Comparison of ENCODE assay signal across 9 cellular contexts in genomic region chrX:67544281-67544680, GRCh38. TPM values are rescaled to one million over a fixed set of nuclear protein-coding genes. Genes with fewer than 3 reads are reported as not detected.
DNase-seq lines count a peak whose midpoint lies in the region; ATAC-seq and TF ChIP-seq lines count a peak whose summit lies in the region.
"Had no signal": no experiment of that assay in that cellular context is flagged by ENCODE, and none has a peak within 500 bp of the region (broad histone marks: within the 10 kb centered on the region; RNA-seq: fewer than 3 reads in every experiment).

No MANE protein-coding gene starts in this region.

- H3K27me3 ChIP-seq in tibial nerve = peaks cover 0 to 42% of the 10 kb centered on the region in 2 donors

- H3K9me3 ChIP-seq in tibial nerve = no peaks in the 10 kb centered on the region

- TF ChIP-seq POLR2A in tibial nerve (IDR thresholded peaks at IDR 0.05) = no peak

- peaks cover 0 to 16% (median 0%) of the 10 kb centered on the region in 4 donors for H3K4me1 ChIP-seq in tibial nerve

- H3K4me3 ChIP-seq in cardiac fibroblast (replicated peaks in 1 of 2; ENCODE audit: low read depth in 2 of 2, low read length in 2 of 2) (peak overlapping the region; percentile 39 to 59), tibial nerve (peak overlapping the region; percentile 26 to 57 (median 38))

- no peaks in the 10 kb centered on the region for H3K36me3 ChIP-seq in tibial nerve

- TF ChIP-seq CTCF in cardiac fibroblast (IDR thresholded peaks at IDR 0.05; ENCODE audit: low read depth, low read length) (no peak), tibial nerve (IDR thresholded peaks at IDR 0.05) (no peak)

- no peak for TF ChIP-seq EP300 in tibial nerve (IDR thresholded peaks at IDR 0.05)

- H3K27ac ChIP-seq in tibial nerve = peak overlapping the region in 2 of 4 donors; percentile 40 to 69

- peak; percentile 18 for DNase-seq in NCI-H2171 treated with DMSO at 0.1 percent for 48 hours (lab: John Stamatoyannopoulos, UW)
- no peak for DNase-seq in NCI-H2171 (lab: John Stamatoyannopoulos, UW)
- peak in 1 of 2 donors; percentile 6 for DNase-seq in cardiac fibroblast (ENCODE audit: low read depth in 2 of 2)
- peak; percentile 47 for DNase-seq in left lobe of liver (ENCODE audit: low spot score)
- no peak for DNase-seq in tibial nerve (ENCODE audit: low spot score in 2 of 2)
- no peak for DNase-seq in COLO829 (ENCODE audit: low spot score)
- no peak for DNase-seq in NCI-H1930 (lab: John Stamatoyannopoulos, UW)

- peak; percentile 48 for ATAC-seq in left lobe of liver
- ATAC-seq in activated CD4-positive, CD25-positive, alpha-beta regulatory T cell treated with anti-CD3 and anti-CD28 coated beads, Interleukin-2, amount 50 U/mL, for 24 hours = no peak

- WGBS in tibial nerve, 2 donors = 0 to 24% methylated on average over 5 to 15 of the region's 21 CpGs

RNA-seq across cellular contexts. Expression of gene AR, which starts 0.5 kb away (rescaled TPM):
- 74.4 TPM for total RNA-seq in left lobe of liver
- total RNA-seq in tibial nerve = 10 to 100 TPM in 3 of 4 donors, 1 to 10 TPM in 1; 9.6 to 23.5 (median 14.1) TPM
- total RNA-seq: B cell had no signal

Comparison
In these comparisons a context has a peak if more than half of its experiments do, and no peak if none do; other contexts are left out.
1. DNase-seq: peak in NCI-H2171 treated with DMSO at 0.1 percent for 48 hours (single experiment) and left lobe of liver (single experiment); none in NCI-H2171 (single experiment), tibial nerve (0 of 2), COLO829 (single experiment) and NCI-H1930 (0 of 2).